Comparison of ENCODE assay signal across 14 cellular contexts in the genomic region with DNA sequence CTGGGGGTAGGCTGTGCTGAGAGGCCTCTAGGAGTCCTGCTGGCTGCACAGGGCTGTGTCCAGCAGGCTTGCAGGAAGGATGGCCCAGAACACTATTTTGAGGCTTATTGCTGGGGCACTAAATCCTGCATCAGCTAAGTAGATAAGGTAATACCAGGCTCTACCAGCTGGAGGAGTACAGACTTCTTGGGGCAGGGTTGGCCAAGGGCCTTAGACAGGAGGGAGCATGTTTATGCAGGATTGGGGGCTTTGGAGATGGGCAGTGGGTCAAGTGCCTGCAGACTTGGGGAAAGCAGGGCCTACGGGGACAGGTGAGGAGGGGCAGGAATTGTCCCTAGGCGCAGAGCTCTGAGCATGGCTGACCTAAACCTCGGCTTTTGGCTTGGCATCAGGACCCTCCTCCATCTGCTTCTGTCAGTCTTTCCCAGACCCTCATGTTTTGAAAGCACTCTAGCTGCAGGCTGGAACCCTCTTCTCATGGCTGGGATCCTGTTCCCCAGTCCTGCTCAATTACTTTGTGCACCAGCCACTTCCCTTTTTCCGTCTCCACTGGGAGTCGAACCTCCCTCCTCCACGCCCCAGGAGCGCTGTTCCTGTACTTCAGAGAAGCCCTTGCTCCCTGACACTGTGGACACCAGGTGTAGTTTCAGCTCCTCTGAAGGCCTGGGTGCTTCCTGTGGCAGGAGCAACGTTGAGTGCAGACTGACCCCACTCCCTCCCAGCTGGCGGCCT.
DNase-seq lines count a peak whose midpoint lies in the region; ATAC-seq and TF ChIP-seq lines count a peak whose summit lies in the region.
"Had no signal": no experiment of that assay in that cellular context is flagged by ENCODE, and none has a peak within 500 bp of the region (broad histone marks: within the 10 kb centered on the region; RNA-seq: fewer than 3 reads in every experiment).

No MANE protein-coding gene starts in this region.

- no peaks in the 10 kb centered on the region for H4K20me1 ChIP-seq in OCI-LY1 (ENCODE audit: insufficient read depth, low read length)

- no peaks in the 10 kb centered on the region; the same call in 1 of the 2 replicates for H3K36me3 ChIP-seq in OCI-LY1 (ENCODE audit: insufficient read depth, low read length)

- no peak overlapping the region for H3K9ac ChIP-seq in OCI-LY1 (ENCODE audit: low read length)

- H3K36me3 Mint-ChIP-seq in activated CD8-positive, alpha-beta T cell treated with anti-CD3 and anti-CD28 coated beads for 36 hours (ENCODE audit: low read depth), result no peaks in the 10 kb centered on the region
- no peaks in the 10 kb centered on the region for H3K36me3 Mint-ChIP-seq in activated CD8-positive, alpha-beta T cell treated with anti-CD3 and anti-CD28 coated beads, Interleukin-2, amount 10 ng/mL, durations not matched to agents 7 days and 5 days (ENCODE audit: low read depth)
- H3K36me3 Mint-ChIP-seq in stimulated activated effector memory CD8-positive, alpha-beta T cell treated with anti-CD3 and anti-CD28 coated beads, Interleukin-12 subunit alpha, Interleukin-12 subunit beta, amount 100 ng/mL, for 72 hours, result no peaks in the 10 kb centered on the region

- no peak overlapping the region for H3K27ac ChIP-seq in OCI-LY1 (ENCODE audit: low read depth, low read length, poor library complexity, severe bottlenecking)

- H3K27me3 ChIP-seq in OCI-LY1 (ENCODE audit: insufficient read depth, low read length), result peaks cover 24% of the 10 kb centered on the region; the same call in 1 of the 2 replicates

- intact Hi-C loops in activated CD8-positive, alpha-beta T cell treated with anti-CD3 and anti-CD28 coated beads for 36 hours (cut with micrococcal nuclease), result no loop called here

- H2AFZ ChIP-seq in OCI-LY1 (ENCODE audit: low read length), result no peak overlapping the region

- H3K9me3 Mint-ChIP-seq in activated CD8-positive, alpha-beta T cell treated with anti-CD3 and anti-CD28 coated beads for 36 hours, result no peaks in the 10 kb centered on the region
- no peaks in the 10 kb centered on the region for H3K9me3 Mint-ChIP-seq in activated CD8-positive, alpha-beta T cell treated with anti-CD3 and anti-CD28 coated beads, Interleukin-2, amount 10 ng/mL, durations not matched to agents 7 days and 5 days (ENCODE audit: insufficient read depth)
- H3K9me3 Mint-ChIP-seq in stimulated activated effector memory CD8-positive, alpha-beta T cell treated with anti-CD3 and anti-CD28 coated beads, Interleukin-12 subunit alpha, Interleukin-12 subunit beta, amount 100 ng/mL, for 72 hours, result no peaks in the 10 kb centered on the region

- H3K4me2 ChIP-seq in OCI-LY1 (ENCODE audit: low read length), result no peak overlapping the region

- no peaks in the 10 kb centered on the region for H3F3A ChIP-seq in OCI-LY1 (ENCODE audit: insufficient read depth, low read length)

- no peak overlapping the region for H3K27ac Mint-ChIP-seq in activated CD8-positive, alpha-beta T cell treated with anti-CD3 and anti-CD28 coated beads for 36 hours
- no peak overlapping the region for H3K27ac Mint-ChIP-seq in activated CD8-positive, alpha-beta T cell treated with anti-CD3 and anti-CD28 coated beads, Interleukin-2, amount 10 ng/mL, durations not matched to agents 7 days and 5 days
- peak overlapping the region; percentile 69 for H3K27ac Mint-ChIP-seq in stimulated activated effector memory CD8-positive, alpha-beta T cell treated with anti-CD3 and anti-CD28 coated beads, Interleukin-12 subunit alpha, Interleukin-12 subunit beta, amount 100 ng/mL, for 72 hours
- H3K27ac Mint-ChIP-seq: B cell had no signal

- no peak overlapping the region for H3K4me3 Mint-ChIP-seq in activated CD8-positive, alpha-beta T cell treated with anti-CD3 and anti-CD28 coated beads for 36 hours
- H3K4me3 Mint-ChIP-seq in activated CD8-positive, alpha-beta T cell treated with anti-CD3 and anti-CD28 coated beads, Interleukin-2, amount 10 ng/mL, durations not matched to agents 7 days and 5 days, result no peak overlapping the region
- H3K4me3 Mint-ChIP-seq in stimulated activated effector memory CD8-positive, alpha-beta T cell treated with anti-CD3 and anti-CD28 coated beads, Interleukin-12 subunit alpha, Interleukin-12 subunit beta, amount 100 ng/mL, for 72 hours, result no peak overlapping the region
- H3K4me3 Mint-ChIP-seq: B cell had no signal

- no peak for TF ChIP-seq CTCF in activated CD8-positive, alpha-beta T cell treated with anti-CD3 and anti-CD28 coated beads for 36 hours (IDR thresholded peaks at IDR 0.05)
- TF ChIP-seq CTCF in OCI-LY1 (IDR thresholded peaks at IDR 0.05; ENCODE audit: low read length) (peak; percentile 33; the same call in 1 of the 2 replicates), epithelial cell of proximal tubule (conservative IDR thresholded peaks at IDR 0.05; ENCODE audit: low read depth, low read length) (peak; percentile 41)

- no peaks in the 10 kb centered on the region for H3K4me1 Mint-ChIP-seq in activated CD8-positive, alpha-beta T cell treated with anti-CD3 and anti-CD28 coated beads for 36 hours (ENCODE audit: low read depth)
- no peaks in the 10 kb centered on the region for H3K4me1 Mint-ChIP-seq in activated CD8-positive, alpha-beta T cell treated with anti-CD3 and anti-CD28 coated beads, Interleukin-2, amount 10 ng/mL, durations not matched to agents 7 days and 5 days (ENCODE audit: low read depth)
- no peaks in the 10 kb centered on the region for H3K4me1 Mint-ChIP-seq in stimulated activated effector memory CD8-positive, alpha-beta T cell treated with anti-CD3 and anti-CD28 coated beads, Interleukin-12 subunit alpha, Interleukin-12 subunit beta, amount 100 ng/mL, for 72 hours

- H3K9me3 ChIP-seq in OCI-LY1 (ENCODE audit: low read length), result peaks cover 6% of the 10 kb centered on the region; the same call in 1 of the 2 replicates

- POLR2A ChIA-PET in activated CD8-positive, alpha-beta T cell treated with anti-CD3 and anti-CD28 coated beads for 36 hours (lab: Charles Lee), result no interaction called here
- POLR2A ChIA-PET in activated CD8-positive, alpha-beta T cell treated with anti-CD3 and anti-CD28 coated beads, Interleukin-2, amount 10 ng/mL, durations not matched to agents 7 days and 5 days (lab: Charles Lee), result interaction anchor here (0.6 to 1.3 kb wide), 2 partner anchors 37 to 390 kb away, joined by 3 to 4 read pairs; no protein-coding TSS in a partner anchor

- no peaks in the 10 kb centered on the region for H3K9me2 ChIP-seq in OCI-LY1 (ENCODE audit: low read depth, low read length)

- ATAC-seq in activated CD8-positive, alpha-beta T cell treated with anti-CD3 and anti-CD28 coated beads for 36 hours, result peak; percentile 37
- no peak for ATAC-seq in activated CD8-positive, alpha-beta T cell treated with anti-CD3 and anti-CD28 coated beads, Interleukin-2, amount 10 ng/mL, durations not matched to agents 7 days and 5 days
- ATAC-seq in stimulated activated effector memory CD8-positive, alpha-beta T cell treated with anti-CD3 and anti-CD28 coated beads, Interleukin-12 subunit alpha, Interleukin-12 subunit beta, amount 100 ng/mL, for 72 hours, result no peak
- no peak for ATAC-seq in HG03039 (IDR thresholded peaks at IDR 0.05; ENCODE audit: unreplicated experiment)
- ATAC-seq: activated CD4-positive, CD25-positive, alpha-beta regulatory T cell treated with anti-CD3 and anti-CD28 coated beads, Interleukin-2, amount 50 U/mL, for 24 hours had no signal

- no peaks in the 10 kb centered on the region for H3K27me3 Mint-ChIP-seq in activated CD8-positive, alpha-beta T cell treated with anti-CD3 and anti-CD28 coated beads for 36 hours
- H3K27me3 Mint-ChIP-seq in activated CD8-positive, alpha-beta T cell treated with anti-CD3 and anti-CD28 coated beads, Interleukin-2, amount 10 ng/mL, durations not matched to agents 7 days and 5 days (ENCODE audit: low read depth), result peaks cover under 1% of the 10 kb centered on the region

- CTCF ChIA-PET in activated CD8-positive, alpha-beta T cell treated with anti-CD3 and anti-CD28 coated beads for 36 hours (lab: Charles Lee), result interaction anchor here (1.2 to 4.8 kb wide), 2 partner anchors 18 to 37 kb away, joined by 3 to 24 read pairs; no protein-coding TSS in a partner anchor
- CTCF ChIA-PET in activated CD8-positive, alpha-beta T cell treated with anti-CD3 and anti-CD28 coated beads, Interleukin-2, amount 10 ng/mL, durations not matched to agents 7 days and 5 days (lab: Charles Lee), result interaction anchor here (4.7 kb wide), 1 partner anchor 37 kb away, joined by 28 read pairs; no protein-coding TSS in a partner anchor

- H3K4me3 ChIP-seq in OCI-LY1 (ENCODE audit: low read depth, low read length, poor library complexity, severe bottlenecking), result no peak overlapping the region
- no peak overlapping the region for H3K4me3 ChIP-seq in epithelial cell of proximal tubule (ENCODE audit: low read depth, low read length)

- DNase-seq in activated CD8-positive, alpha-beta T cell treated with anti-CD3 and anti-CD28 coated beads for 36 hours, result no peak
- no peak for DNase-seq in activated CD8-positive, alpha-beta T cell treated with anti-CD3 and anti-CD28 coated beads, Interleukin-2, amount 10 ng/mL, durations not matched to agents 7 days and 5 days
- DNase-seq in epithelial cell of proximal tubule (ENCODE audit: low read depth) (no peak), NOMO-1 treated with dmso at 0.1 percent for 144 hours (lab: John Stamatoyannopoulos, UW; ENCODE audit: unreplicated experiment) (no peak), LoVo (ENCODE audit: low spot score) (no peak)
- no peak for DNase-seq in stimulated activated effector memory CD8-positive, alpha-beta T cell treated with anti-CD3 and anti-CD28 coated beads, Interleukin-12 subunit alpha, Interleukin-12 subunit beta, amount 100 ng/mL, for 72 hours (ENCODE audit: low spot score in 2 of 2)
- DNase-seq: activated effector memory CD4-positive, alpha-beta T cell treated with anti-CD3 and anti-CD28 coated beads, Interleukin-2, amount 50 U/mL, for 16 hours; cortex of kidney; NCI-H1694; RPMI8226 had no signal

- H3K79me2 ChIP-seq in OCI-LY1 (ENCODE audit: insufficient read depth, low read length), result no peaks in the 10 kb centered on the region

- no peaks in the 10 kb centered on the region for H3K4me1 ChIP-seq in OCI-LY1 (ENCODE audit: insufficient read depth, low read length, severe bottlenecking)
